Comparison of ENCODE assay signal across 20 cellular contexts in genomic region chr9:113604393-113604792, GRCh38.
DNase-seq lines count a peak whose midpoint lies in the region; ATAC-seq, FAIRE-seq and TF ChIP-seq lines count a peak whose summit lies in the region.
"Had no signal": no experiment of that assay in that cellular context is flagged by ENCODE, and none has a peak within 500 bp of the region (broad histone marks: within the 10 kb centered on the region; RNA-seq: fewer than 3 reads in every experiment).

No MANE protein-coding gene starts in this region.

- H3K4me1 ChIP-seq in A549 (peaks cover 7% of the 10 kb centered on the region), GM12878 (ENCODE audit: control insufficient read depth, insufficient read depth, low read length) (peaks cover 7% of the 10 kb centered on the region; the same call in 1 of the 2 replicates), osteoblast (ENCODE audit: insufficient read depth, low read length) (peaks cover 37% of the 10 kb centered on the region), kidney (ENCODE audit: control insufficient read depth in 1 of 2, insufficient read depth in 1 of 2, low read depth in 1 of 2, low read length in 2 of 2) (peaks cover 11 to 26% of the 10 kb centered on the region in 2 donors)

- no TSS peak for BruUV-seq in GM12878 (replicated peaks; lab: Mats Ljungman, UMichigan)

- TF ChIP-seq EP300 in A549 (IDR thresholded peaks at IDR 0.05) (no peak), GM12878 (IDR thresholded peaks at IDR 0.05; ENCODE audit: borderline replicate concordance in 1 of 2, control insufficient read depth in 1 of 2, low read depth in 2 of 2, low read length in 2 of 2) (no peak)

- H3K79me2 ChIP-seq in GM12878 (ENCODE audit: control insufficient read depth, insufficient read depth, low read length) = no peaks in the 10 kb centered on the region
- no peaks in the 10 kb centered on the region for H3K79me2 ChIP-seq in osteoblast (ENCODE audit: insufficient read depth, low read length)

- intact Hi-C loops in GM12878 (cut with micrococcal nuclease; ENCODE audit: unreplicated experiment) = no loop called here
- intact Hi-C loops in kidney (cut with DNase I) = no loop called here

- H3K4me2 ChIP-seq in A549 = no peak overlapping the region
- no peak overlapping the region for H3K4me2 ChIP-seq in GM12878 (ENCODE audit: control insufficient read depth, insufficient read depth)
- H3K4me2 ChIP-seq in osteoblast (ENCODE audit: insufficient read depth, low read length) = no peak overlapping the region
- H3K4me2 ChIP-seq: KMS-11 had no signal

- H3K27ac ChIP-seq in A549 (no peak overlapping the region), GM12878 (ENCODE audit: control insufficient read depth, insufficient read depth) (no peak overlapping the region), osteoblast (ENCODE audit: low read depth, low read length) (no peak overlapping the region), kidney (ENCODE audit: low read depth in 2 of 2, low read length in 2 of 2) (no peak overlapping the region)
- H3K27ac ChIP-seq: KMS-11 had no signal

- POLR2A ChIA-PET in A549 (lab: Yijun Ruan, JAX) (interaction anchor here (1.1 to 1.4 kb wide), 2 partner anchors 10 to 194 kb away, joined by 3 read pairs; partner anchors contain the start of genes C9orf43 and POLE3), HEK293T (lab: Yijun Ruan, JAX) (no interaction called here), GM12878 (lab: Charles Lee) (no interaction called here)

- in situ Hi-C loops in GM12878 (cut with MboI) = no loop called here

- RAD21 ChIA-PET in GM12878 (lab: Charles Lee; ENCODE audit: unreplicated experiment) = interaction anchor here (1.3 to 3.6 kb wide), 2 partner anchors 15 to 51 kb away, joined by 3 to 22 read pairs; no protein-coding TSS in a partner anchor

- H3K36me3 ChIP-seq in GM12878 (ENCODE audit: control insufficient read depth in 2 of 2, insufficient read depth in 2 of 2, low read length in 1 of 2) = no peaks in the 10 kb centered on the region
- no peaks in the 10 kb centered on the region for H3K36me3 ChIP-seq in osteoblast (ENCODE audit: insufficient read depth, low read length)
- H3K36me3 ChIP-seq in kidney (ENCODE audit: control insufficient read depth in 1 of 2, insufficient read depth in 2 of 2, low read length in 2 of 2) = no peaks in the 10 kb centered on the region
- H3K36me3 ChIP-seq: BLaER1 treated with 17β-estradiol and CSF1 and Interleukin-3, amounts not matched to agents 10 nM and 100 nM had no signal

- ATAC-seq in A549 (no peak), GM12878 (no peak), esophagus mucosa (no peak), HG03039 (IDR thresholded peaks at IDR 0.05; ENCODE audit: unreplicated experiment) (no peak)
- ATAC-seq: PC-3 had no signal

- DNase-seq in A549 (ENCODE audit: low read depth in 1 of 2, low spot score in 1 of 2) = no peak
- no peak for DNase-seq in HEK293T (ENCODE audit: extremely low spot score)
- no peak for DNase-seq in GM12878 (ENCODE audit: low read depth, low spot score)
- peak; percentile 17 for DNase-seq in osteoblast (ENCODE audit: insufficient read length, low spot score, missing footprints)
- DNase-seq in kidney = no peak
- DNase-seq in DMS114 treated with DMSO at 0.1 percent for 48 hours (lab: John Stamatoyannopoulos, UW; ENCODE audit: unreplicated experiment) = no peak
- DNase-seq: HCEC 1CT, NCI-H1417 treated with DMSO at 0.1 percent for 48 hours, NCI-H1930, NCI-H226, PC-3, RPMI8226, SIG-M5 had no signal

- H4K20me1 ChIP-seq in GM12878 (ENCODE audit: control insufficient read depth, insufficient read depth) = no peaks in the 10 kb centered on the region
- H4K20me1 ChIP-seq in osteoblast (ENCODE audit: insufficient read depth, low read length) = no peaks in the 10 kb centered on the region
- H4K20me1 ChIP-seq: BLaER1 treated with 17β-estradiol and CSF1 and Interleukin-3, amounts not matched to agents 10 nM and 100 nM had no signal

- no peaks in the 10 kb centered on the region for H3K27me3 ChIP-seq in GM12878 (replicated peaks in 1 of 2; ENCODE audit: control insufficient read depth in 2 of 2, insufficient read depth in 2 of 2, low read length in 1 of 2)
- H3K27me3 ChIP-seq in osteoblast (ENCODE audit: insufficient read depth, low read length) = no peaks in the 10 kb centered on the region
- H3K27me3 ChIP-seq: BLaER1 treated with 17β-estradiol and CSF1 and Interleukin-3, amounts not matched to agents 10 nM and 100 nM had no signal

- CTCF ChIA-PET in A549 (lab: Yijun Ruan, JAX) = interaction anchor here (0.6 to 31.8 kb wide), 7 partner anchors 10 to 158 kb away, joined by 3 to 1349 read pairs (median 4); no protein-coding TSS in a partner anchor
- CTCF ChIA-PET in HEK293T (lab: Yijun Ruan, JAX) = interaction anchor here (1.1 kb wide), 1 partner anchor 47 kb away, joined by 3 read pairs; no protein-coding TSS in a partner anchor
- CTCF ChIA-PET in GM12878 (lab: Yijun Ruan, JAX) = interaction anchor here (1.0 to 6.1 kb wide), 2 partner anchors 22 to 52 kb away, joined by 3 to 62 read pairs; no protein-coding TSS in a partner anchor

- H3K9me3 ChIP-seq in A549 = no peaks in the 10 kb centered on the region
- no peaks in the 10 kb centered on the region for H3K9me3 ChIP-seq in GM12878 (replicated peaks; ENCODE audit: control insufficient read depth, insufficient read depth, low read length)
- H3K9me3 ChIP-seq in osteoblast (ENCODE audit: low read depth, low read length) = no peaks in the 10 kb centered on the region
- H3K9me3 ChIP-seq in kidney (ENCODE audit: control insufficient read depth in 1 of 2, low read length in 2 of 2) = no peaks in the 10 kb centered on the region
- H3K9me3 ChIP-seq: BLaER1 treated with 17β-estradiol and CSF1 and Interleukin-3, amounts not matched to agents 10 nM and 100 nM had no signal

- TF ChIP-seq RAD21 in A549 (conservative IDR thresholded peaks at IDR 0.05 in 1 of 2, IDR thresholded peaks at IDR 0.05 in 1 of 2) (no peak), GM12878 (IDR thresholded peaks at IDR 0.05; ENCODE audit: insufficient read depth, low read depth, low read length) (no peak)

- FAIRE-seq in A549 (lab: Jason Lieb, UNC) = no peak
- no peak for FAIRE-seq in GM12878 (lab: Jason Lieb, UNC)
- no peak for FAIRE-seq in kidney (lab: Jason Lieb, UNC)
- FAIRE-seq: A204.1, D721Med, G401.6 had no signal

- H3K9ac ChIP-seq in GM12878 (ENCODE audit: control insufficient read depth, insufficient read depth, low read length) (no peak overlapping the region), kidney (ENCODE audit: low read length in 2 of 2) (no peak overlapping the region)
- H3K9ac ChIP-seq: KMS-11 had no signal

- no peak overlapping the region for H2AFZ ChIP-seq in GM12878 (ENCODE audit: control insufficient read depth, low read depth, low read length)
- H2AFZ ChIP-seq in osteoblast (ENCODE audit: low read length) = no peak overlapping the region

- SMC1A ChIA-PET in GM12878 (lab: Charles Lee; ENCODE audit: uncharacterized antibody, unreplicated experiment) = interaction anchor here (3.6 to 4.4 kb wide), 3 partner anchors 12 to 158 kb away, joined by 13 to 28 read pairs (median 23); no protein-coding TSS in a partner anchor

- TF ChIP-seq CTCF in A549 (IDR thresholded peaks at IDR 0.05) = no peak
- TF ChIP-seq CTCF in GM12878 (IDR thresholded peaks at IDR 0.05 in 2 of 3, conservative IDR thresholded peaks at IDR 0.05 in 1 of 3; ENCODE audit: control insufficient read depth in 2 of 3, extremely low read depth in 1 of 3, insufficient read depth in 1 of 3, low read depth in 3 of 3, low read length in 3 of 3) = no peak
- no peak for TF ChIP-seq CTCF in osteoblast (IDR thresholded peaks at IDR 0.05; ENCODE audit: extremely low read depth, low read depth, low read length)
- no peak for TF ChIP-seq CTCF in kidney (IDR thresholded peaks at IDR 0.05; ENCODE audit: borderline replicate concordance, extremely low read depth, insufficient read depth)

- 86% methylated on average over 3 of the region's 3 CpGs for WGBS in A549 (ENCODE audit: missing lambda C conversion rate)
- WGBS in GM12878 (ENCODE audit: insufficient coverage, insufficient replicate concordance, low lambda C conversion rate, missing lambda C conversion rate) = 80% methylated on average over 3 of the region's 3 CpGs

- H3K4me3 ChIP-seq in A549 (no peak overlapping the region), GM12878 (no peak overlapping the region), osteoblast (ENCODE audit: insufficient read depth, low read length) (no peak overlapping the region), kidney (ENCODE audit: low read length in 2 of 2) (no peak overlapping the region)
- H3K4me3 ChIP-seq: BLaER1 treated with 17β-estradiol and CSF1 and Interleukin-3, amounts not matched to agents 10 nM and 100 nM had no signal

- TF ChIP-seq POLR2A in A549 (IDR thresholded peaks at IDR 0.05; ENCODE audit: low read length) (no peak), GM12878 (IDR thresholded peaks at IDR 0.05; ENCODE audit: low read depth, low read length) (no peak)

TF ChIP-seq in A549, 52 proteins besides CTCF, POLR2A, EP300 and RAD21:
- TF ChIP-seq USF2 (IDR thresholded peaks at IDR 0.05) (peak; percentile 81), TFCP2L1 (CRISPR knock-in tag; IDR thresholded peaks at IDR 0.05) (no peak)

TF ChIP-seq in HEK293T, 16 proteins besides CTCF, POLR2A, EP300 and RAD21:
- TF ChIP-seq L3MBTL2 (conservative IDR thresholded peaks at IDR 0.05) (peak; percentile 49), ARNT (IDR thresholded peaks at IDR 0.05) (no peak)

TF ChIP-seq in GM12878, 131 proteins besides CTCF, POLR2A, EP300 and RAD21:
- TF ChIP-seq ASH2L (IDR thresholded peaks at IDR 0.05; ENCODE audit: borderline replicate concordance, low read depth) (no peak), RAD51 (IDR thresholded peaks at IDR 0.05) (0 out of 2 replicates have a peak, but pooled peaks have one; percentile 49), SUPT20H (IDR thresholded peaks at IDR 0.05; ENCODE audit: borderline replicate concordance, control insufficient read depth, low read depth, low read length) (no peak)

Comparison
In these comparisons a context has a peak if more than half of its experiments do, and no peak if none do; other contexts are left out.
1. Of the 24 proteins assayed by ChIP-seq in both GM12878 and A549: peak only in GM12878: none; only in A549: USF2; in both: none; in neither: 23.